Comparison of ENCODE assay signal across 9 cellular contexts in genomic region chr16:28554634-28555423, GRCh38. TPM values are rescaled to one million over a fixed set of nuclear protein-coding genes. Genes with fewer than 3 reads are reported as not detected.
DNase-seq lines count a peak whose midpoint lies in the region; ATAC-seq and TF ChIP-seq lines count a peak whose summit lies in the region.
"Had no signal": no experiment of that assay in that cellular context is flagged by ENCODE, and none has a peak within 500 bp of the region (broad histone marks: within the 10 kb centered on the region; RNA-seq: fewer than 3 reads in every experiment).

No MANE protein-coding gene starts in this region.

- H3K79me2 ChIP-seq in fibroblast of lung (ENCODE audit: control insufficient read depth, insufficient read depth, low read length): no peaks in the 10 kb centered on the region

- H3K9ac ChIP-seq in fibroblast of lung (ENCODE audit: insufficient read depth, low read length) (no peak overlapping the region), skeletal muscle tissue (ENCODE audit: low read depth in 1 of 3, low read length in 3 of 3) (peak overlapping the region; percentile 59 to 66 (median 65))

- TF ChIP-seq POLR2A in Peyer's patch (IDR thresholded peaks at IDR 0.05): no peak

- H3K27ac ChIP-seq in Peyer's patch (peak overlapping the region in 3 of 4 donors; percentile 96 to 97 (median 96)), fibroblast of lung (ENCODE audit: insufficient read depth, low read length) (peak overlapping the region; percentile 44), skeletal muscle tissue (ENCODE audit: low read depth, low read length) (peak overlapping the region; percentile 12)

- H3K4me3 ChIP-seq in Peyer's patch (peak overlapping the region; percentile 65 to 78 (median 72)), fibroblast of lung (replicated peaks in 1 of 4; ENCODE audit: control extremely low read depth in 1 of 4, insufficient read depth in 1 of 4, low read depth in 3 of 4, low read length in 4 of 4) (peak overlapping the region; percentile 46 to 81 (median 62)), skeletal muscle tissue (ENCODE audit: low read length in 3 of 3) (peak overlapping the region; percentile 69 to 74 (median 70))

- no peaks in the 10 kb centered on the region for H4K20me1 ChIP-seq in fibroblast of lung (ENCODE audit: control insufficient read depth, extremely low read depth, insufficient read depth, low read length)

- H3K9me3 ChIP-seq in Peyer's patch (no peaks in the 10 kb centered on the region), fibroblast of lung (ENCODE audit: control insufficient read depth, insufficient read depth, low read depth, low read length) (no peaks in the 10 kb centered on the region), skeletal muscle tissue (ENCODE audit: control insufficient read depth in 3 of 3, low read length in 3 of 3) (no peaks in the 10 kb centered on the region)

- TF ChIP-seq CTCF in Peyer's patch (IDR thresholded peaks at IDR 0.05) (no peak), fibroblast of lung (conservative IDR thresholded peaks at IDR 0.05 in 1 of 2, IDR thresholded peaks at IDR 0.05 in 1 of 2; ENCODE audit: low read depth in 1 of 2, low read length in 2 of 2) (no peak)

- peak overlapping the region; percentile 63 for H2AFZ ChIP-seq in fibroblast of lung (ENCODE audit: low read length)

- DNase-seq in Peyer's patch (no peak), fibroblast of lung (ENCODE audit: low read depth in 2 of 2) (no peak), HEK293T (ENCODE audit: extremely low spot score) (no peak), NCI-H2171 (lab: John Stamatoyannopoulos, UW) (no peak)
- DNase-seq in effector CD4-positive, alpha-beta T cell: no peak

- CTCF ChIA-PET in HEK293T (lab: Yijun Ruan, JAX): interaction anchor here (0.6 kb wide), 2 partner anchors 17 to 25 kb away, joined by 3 to 4 read pairs; no protein-coding TSS in a partner anchor

- H3K36me3 ChIP-seq in Peyer's patch: peaks cover 0 to 17% (median 0%) of the 10 kb centered on the region in 3 donors
- no peaks in the 10 kb centered on the region for H3K36me3 ChIP-seq in fibroblast of lung (ENCODE audit: control insufficient read depth, insufficient read depth, low read length)
- peaks cover 4 to 10% (median 8%) of the 10 kb centered on the region in 3 donors for H3K36me3 ChIP-seq in skeletal muscle tissue (ENCODE audit: control insufficient read depth in 3 of 3, insufficient read depth in 3 of 3, low read length in 3 of 3)

- POLR2A ChIA-PET in HEK293T (lab: Yijun Ruan, JAX): interaction anchor here (1.0 to 1.4 kb wide), 3 partner anchors 12 to 55 kb away, joined by 3 to 5 read pairs (median 5); partner anchors contain the start of gene SULT1A1

- ATAC-seq in GM19397 (IDR thresholded peaks at IDR 0.05; ENCODE audit: unreplicated experiment) (peak; percentile 1), HG03175 (IDR thresholded peaks at IDR 0.05; ENCODE audit: unreplicated experiment) (no peak)

- H3K4me1 ChIP-seq in Peyer's patch: peaks cover 0 to 14% (median 2%) of the 10 kb centered on the region in 4 donors
- no peaks in the 10 kb centered on the region for H3K4me1 ChIP-seq in fibroblast of lung (ENCODE audit: control insufficient read depth, extremely low read depth, insufficient read depth, low read length)
- peaks cover 4 to 7% (median 6%) of the 10 kb centered on the region in 3 donors for H3K4me1 ChIP-seq in skeletal muscle tissue (ENCODE audit: control insufficient read depth in 3 of 3, insufficient read depth in 3 of 3, low read length in 3 of 3)

- H3K4me2 ChIP-seq in fibroblast of lung (ENCODE audit: extremely low read depth, insufficient read depth, low read length): peak overlapping the region; percentile 97

- H3K27me3 ChIP-seq in Peyer's patch (no peaks in the 10 kb centered on the region), fibroblast of lung (ENCODE audit: control insufficient read depth, insufficient read depth, low read length) (no peaks in the 10 kb centered on the region), skeletal muscle tissue (ENCODE audit: control insufficient read depth in 3 of 3, insufficient read depth in 3 of 3, low read length in 3 of 3) (no peaks in the 10 kb centered on the region)

TF ChIP-seq in HEK293T, 16 proteins besides CTCF, POLR2A, EP300 and RAD21:
- no peak for TF ChIP-seq FOXK2 (IDR thresholded peaks at IDR 0.05)
- TF ChIP-seq TARDBP (IDR thresholded peaks at IDR 0.05): no peak
- TF ChIP-seq ELF4 (IDR thresholded peaks at IDR 0.05): no peak
- no peak for TF ChIP-seq L3MBTL2 (conservative IDR thresholded peaks at IDR 0.05)
- TF ChIP-seq FOXM1 (IDR thresholded peaks at IDR 0.05; ENCODE audit: borderline replicate concordance): no peak
- TF ChIP-seq HDGF (IDR thresholded peaks at IDR 0.05; ENCODE audit: borderline replicate concordance): no peak
- no peak for TF ChIP-seq SP1 (IDR thresholded peaks at IDR 0.05)
- no peak for TF ChIP-seq ARNT (IDR thresholded peaks at IDR 0.05)
- TF ChIP-seq LEF1 (IDR thresholded peaks at IDR 0.05; ENCODE audit: borderline replicate concordance): no peak
- TF ChIP-seq NFRKB (IDR thresholded peaks at IDR 0.05): no peak
- TF ChIP-seq ZNF384 (IDR thresholded peaks at IDR 0.05): no peak
- no peak for TF ChIP-seq BHLHE40 (IDR thresholded peaks at IDR 0.05; ENCODE audit: borderline replicate concordance)
- no peak for TF ChIP-seq CTBP1 (IDR thresholded peaks at IDR 0.05; ENCODE audit: borderline replicate concordance)

RNA-seq across cellular contexts. Expression of gene SGF29, which starts 1.1 kb away (rescaled TPM):
- total RNA-seq in Peyer's patch (100 to 1,000 TPM in 1 of 4 donors, 10 to 100 TPM in 3; 27.3 to 117 (median 45.6) TPM), fibroblast of lung (6.9 and 12.8 TPM in 2 replicates), skeletal muscle tissue (19.8 TPM)
- 1.6 and 2.5 TPM in 2 replicates for polyA plus RNA-seq in fibroblast of lung
- polyA plus RNA-seq in fibroblast of lung (2012): 8.2 and 13.2 TPM in 2 replicates
- 13.1 and 17.0 TPM in 2 replicates for polyA minus RNA-seq in fibroblast of lung (ENCODE audit: low replicate concordance)

RNA-seq across cellular contexts. Expression of gene NUPR1, which starts 16.1 kb away (rescaled TPM):
- 10 to 100 TPM in 1 of 4 donors, 1 to 10 TPM in 3; 1.6 to 11.9 (median 6.3) TPM for total RNA-seq in Peyer's patch
- total RNA-seq in fibroblast of lung: 59.3 and 87.0 TPM in 2 replicates
- polyA plus RNA-seq in fibroblast of lung: 22.2 and 38.0 TPM in 2 replicates
- polyA plus RNA-seq in fibroblast of lung (2012): 85.1 and 155 TPM in 2 replicates
- polyA minus RNA-seq in fibroblast of lung (ENCODE audit: low replicate concordance): 20.0 and 32.2 TPM in 2 replicates
- total RNA-seq in skeletal muscle tissue: 3.7 TPM

RNA-seq across cellular contexts. Expression of gene SULT1A2, which starts 42.0 kb away (rescaled TPM):
- 100 to 1,000 TPM in 3 of 4 donors, 10 to 100 TPM in 1; 26.4 to 241 (median 178) TPM for total RNA-seq in Peyer's patch
- total RNA-seq in fibroblast of lung: 0.17 and 0.26 TPM in 2 replicates
- polyA plus RNA-seq in fibroblast of lung: not detected in 2 replicates
- polyA plus RNA-seq in fibroblast of lung (2012): not detected in 2 replicates
- not detected in 2 replicates for polyA minus RNA-seq in fibroblast of lung (ENCODE audit: low replicate concordance)
- total RNA-seq in skeletal muscle tissue: 0.52 TPM
- total RNA-seq: HT1080 had no signal

RNA-seq across cellular contexts. Expression of gene IL27, which starts 48.2 kb away (rescaled TPM):
- total RNA-seq in Peyer's patch: not detected
- total RNA-seq in fibroblast of lung: not detected in 2 replicates
- polyA plus RNA-seq in fibroblast of lung: not detected in 2 replicates
- not detected in 2 replicates for polyA plus RNA-seq in fibroblast of lung (2012)
- not detected in 2 replicates for polyA minus RNA-seq in fibroblast of lung (ENCODE audit: low replicate concordance)
- 0.52 TPM for total RNA-seq in skeletal muscle tissue
- total RNA-seq: HT1080 had no signal

RNA-seq across cellular contexts. Expression of gene SULT1A1, which starts 55.0 kb away (rescaled TPM):
- total RNA-seq in Peyer's patch (100 to 1,000 TPM; 120 to 959 (median 337) TPM), fibroblast of lung (1.3 and 3.6 TPM in 2 replicates), skeletal muscle tissue (2.6 TPM)
- 0.50 and 1.7 TPM in 2 replicates for polyA plus RNA-seq in fibroblast of lung
- 1.3 and 5.2 TPM in 2 replicates for polyA plus RNA-seq in fibroblast of lung (2012)
- polyA minus RNA-seq in fibroblast of lung (ENCODE audit: low replicate concordance): 0.52 and 10.7 TPM in 2 replicates

Comparison
In these comparisons a context has a peak if more than half of its experiments do, and no peak if none do; other contexts are left out.
1. H3K27ac ChIP-seq: peak in every context shown above with its lines; median percentile 96 in Peyer's patch; 44 in fibroblast of lung; 12 in skeletal muscle tissue.
2. RNA of gene SULT1A2, which starts 42.0 kb away (total RNA-seq): 26.4 to 241 TPM in Peyer's patch; 0.52 TPM in skeletal muscle tissue (single experiment) and 0.17 to 0.26 TPM in fibroblast of lung; every median in the first group is over 10 times any median in the second.
3. Peak in every context shown above with its lines, with median percentiles within 50 percentile points of each other: H3K4me3 ChIP-seq.